Comparison of ENCODE assay signal across 32 cellular contexts in the genomic region with DNA sequence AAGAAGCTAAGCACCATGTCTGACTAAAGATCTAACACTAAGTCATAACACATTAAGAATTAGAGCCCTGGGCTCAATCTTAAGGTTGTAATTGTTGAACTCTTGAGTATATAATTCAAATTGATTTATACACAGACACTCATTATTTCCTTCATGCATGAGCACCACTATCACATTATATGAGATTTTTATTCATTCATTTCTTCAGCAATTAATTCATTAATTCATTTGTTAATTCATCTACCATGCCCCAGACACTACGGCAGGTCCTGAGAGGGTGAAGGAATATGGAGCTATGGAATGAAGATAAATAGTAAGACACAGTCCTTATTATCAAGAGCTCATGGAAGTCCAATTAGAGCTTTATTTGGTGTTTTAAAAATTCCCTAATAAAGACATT. TPM values are rescaled to one million over a fixed set of nuclear protein-coding genes. Genes with fewer than 3 reads are reported as not detected.
"Had no signal": no experiment of that assay in that cellular context is flagged by ENCODE, and none has a peak within 500 bp of the region (broad histone marks: within the 10 kb centered on the region; RNA-seq: fewer than 3 reads in every experiment).

No MANE protein-coding gene starts in this region.

- H3K27ac ChIP-seq: neural progenitor cell, ovary, parathyroid adenoma, psoas muscle, right lobe of liver, sigmoid colon, spleen, suprapubic skin, thoracic aorta, thyroid gland, tibial nerve, vagina had no signal

- H2AFZ ChIP-seq: neural progenitor cell, parathyroid adenoma had no signal

- H3K9me3 ChIP-seq: ovary, psoas muscle, right lobe of liver, spleen, suprapubic skin, thoracic aorta, thyroid gland, tibial nerve, upper lobe of left lung, vagina had no signal

- H3K4me3 ChIP-seq: neural progenitor cell, ovary, psoas muscle, right lobe of liver, sigmoid colon, spleen, suprapubic skin, thoracic aorta, thyroid gland, tibial nerve, upper lobe of left lung, vagina had no signal

- H3K4me3 Mint-ChIP-seq: naive thymus-derived CD4-positive, alpha-beta T cell; natural killer cell; nephron; neural progenitor cell; stimulated activated memory B cell treated with anti-CD40 and anti-IgM and Interleukin-4, amounts not matched to agents 10 μg/mL and 1 μg/mL and 100 μg/mL, for 72 hours; stimulated activated naive CD8-positive, alpha-beta T cell treated with anti-CD3 and anti-CD28 coated beads, Interleukin-15, amount 100 ng/mL, for 72 hours had no signal

- H3K4me1 ChIP-seq: neural progenitor cell, parathyroid adenoma, psoas muscle, sigmoid colon, suprapubic skin, tibial nerve, vagina had no signal

- H3K9ac ChIP-seq: neural progenitor cell, parathyroid adenoma had no signal

- H3K27me3 Mint-ChIP-seq: naive thymus-derived CD4-positive, alpha-beta T cell; stimulated activated memory B cell treated with anti-CD40 and anti-IgM and Interleukin-4, amounts not matched to agents 10 μg/mL and 1 μg/mL and 100 μg/mL, for 72 hours; stimulated activated naive CD8-positive, alpha-beta T cell treated with anti-CD3 and anti-CD28 coated beads, Interleukin-15, amount 100 ng/mL, for 72 hours had no signal

- H3K4me1 Mint-ChIP-seq: naive thymus-derived CD4-positive, alpha-beta T cell; natural killer cell; neural progenitor cell; stimulated activated memory B cell treated with anti-CD40 and anti-IgM and Interleukin-4, amounts not matched to agents 10 μg/mL and 1 μg/mL and 100 μg/mL, for 72 hours; stimulated activated naive CD8-positive, alpha-beta T cell treated with anti-CD3 and anti-CD28 coated beads, Interleukin-15, amount 100 ng/mL, for 72 hours had no signal

- H3K36me3 Mint-ChIP-seq: naive thymus-derived CD4-positive, alpha-beta T cell; natural killer cell; stimulated activated memory B cell treated with anti-CD40 and anti-IgM and Interleukin-4, amounts not matched to agents 10 μg/mL and 1 μg/mL and 100 μg/mL, for 72 hours had no signal

- DNase-seq: naive thymus-derived CD4-positive, alpha-beta T cell; natural killer cell; occipital lobe; ovary; posterior cingulate gyrus; psoas muscle; right cardiac atrium; right lobe of liver; sigmoid colon; small intestine; spleen; stimulated activated CD4-positive, alpha-beta T cell treated with anti-CD3 and anti-CD28 coated beads, Interleukin-12 subunit alpha, Interleukin-12 subunit beta, amount 100 ng/mL, for 4 hours; stimulated activated CD4-positive, alpha-beta T cell treated with anti-CD3 and anti-CD28 coated beads, Interleukin-1b, Interleukin-23, amount 100 ng/mL, for 48 hours; stimulated activated CD4-positive, alpha-beta T cell treated with anti-CD3 and anti-CD28 coated beads, Interleukin-4, amount 100 ng/mL, for 1 hour; stimulated activated CD4-positive, alpha-beta T cell treated with anti-CD3 and anti-CD28 coated beads, Interleukin-4, amount 100 ng/mL, for 4 hours; stimulated activated CD8-positive, alpha-beta memory T cell treated with anti-CD3 and anti-CD28 coated beads, Interleukin-4, amount 100 ng/mL, for 48 hours; stimulated activated naive CD4-positive, alpha-beta T cell; stimulated activated naive CD8-positive, alpha-beta T cell treated with anti-CD3 and anti-CD28 coated beads, Interleukin-15, amount 100 ng/mL, for 72 hours; stimulated activated naive CD8-positive, alpha-beta T cell treated with anti-CD3 and anti-CD28 coated beads, Interleukin-15, Interleukin-2, amounts not matched to agents 100 U/mL and 50 U/mL, for 24 hours; substantia nigra; thyroid gland; trophoblast cell; upper lobe of left lung had no signal

- H3K36me3 ChIP-seq: neural progenitor cell, ovary, right lobe of liver, sigmoid colon, spleen, suprapubic skin, thoracic aorta, thyroid gland, tibial nerve, upper lobe of left lung, vagina had no signal

- FAIRE-seq: urothelium cell line had no signal

- H3K9me3 Mint-ChIP-seq: natural killer cell, neural progenitor cell had no signal

- ATAC-seq: naive thymus-derived CD4-positive, alpha-beta T cell; natural killer cell; psoas muscle; right cardiac atrium; right lobe of liver; stimulated activated memory B cell treated with anti-CD40 and anti-IgM and Interleukin-4, amounts not matched to agents 10 μg/mL and 1 μg/mL and 100 μg/mL, for 72 hours; stimulated activated naive CD8-positive, alpha-beta T cell treated with anti-CD3 and anti-CD28 coated beads, Interleukin-15, amount 100 ng/mL, for 72 hours; stimulated activated naive CD8-positive, alpha-beta T cell treated with anti-CD3 and anti-CD28 coated beads, Interleukin-15, Interleukin-2, amounts not matched to agents 100 U/mL and 50 U/mL, for 24 hours had no signal

- H3K27ac Mint-ChIP-seq: naive thymus-derived CD4-positive, alpha-beta T cell; natural killer cell; neural progenitor cell; stimulated activated memory B cell treated with anti-CD40 and anti-IgM and Interleukin-4, amounts not matched to agents 10 μg/mL and 1 μg/mL and 100 μg/mL, for 72 hours; stimulated activated naive CD8-positive, alpha-beta T cell treated with anti-CD3 and anti-CD28 coated beads, Interleukin-15, amount 100 ng/mL, for 72 hours had no signal

- H3K27me3 ChIP-seq: neural progenitor cell, ovary, right lobe of liver, sigmoid colon, spleen, suprapubic skin, thyroid gland, tibial nerve, upper lobe of left lung, vagina had no signal

- H3K4me2 ChIP-seq: neural progenitor cell had no signal

- H3K79me2 ChIP-seq: parathyroid adenoma had no signal

RNA-seq across cellular contexts. Expression of a gene that starts 41.9 kb away (rescaled TPM):
- polyA plus RNA-seq: naive thymus-derived CD4-positive, alpha-beta T cell had no signal
